Comparison of ENCODE assay signal across 8 cellular contexts in the genomic region with DNA sequence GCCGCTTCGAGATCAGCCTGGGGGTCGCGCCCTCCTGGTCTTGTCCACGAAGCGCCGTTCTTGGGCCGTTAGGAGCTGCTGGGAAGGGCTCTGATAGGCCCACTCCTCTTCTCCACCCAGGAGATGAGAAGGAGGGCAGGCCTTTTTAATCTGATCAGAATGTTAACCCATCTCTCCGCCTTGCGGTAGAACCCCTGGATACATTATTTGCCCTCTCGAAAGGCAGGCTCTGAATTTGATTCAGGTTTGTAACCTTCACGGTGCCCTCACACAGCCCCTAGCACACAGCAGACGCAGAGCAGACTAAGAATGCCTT. TPM values are rescaled to one million over a fixed set of nuclear protein-coding genes. Genes with fewer than 3 reads are reported as not detected.
DNase-seq lines count a peak whose midpoint lies in the region; ATAC-seq and TF ChIP-seq lines count a peak whose summit lies in the region.

A gene (plus strand): TSS at position 43 of the 316 bp plus-strand sequence. CDS start 9,741 bp downstream, outside the sequence.

- H3K36me3 ChIP-seq in BJ (ENCODE audit: control insufficient read depth, insufficient read depth, low read length) (no peaks in the 10 kb centered on the region), OCI-LY1 (ENCODE audit: insufficient read depth, low read length) (no peaks in the 10 kb centered on the region)

- peaks cover 3% of the 10 kb centered on the region for H3K36me3 Mint-ChIP-seq in effector memory CD8-positive, alpha-beta T cell (ENCODE audit: insufficient read depth)
- H3K36me3 Mint-ChIP-seq in natural killer cell: peaks cover 1% of the 10 kb centered on the region

- no peak for ATAC-seq in effector memory CD8-positive, alpha-beta T cell (replicated peaks)
- ATAC-seq in natural killer cell (no peak), HG02610 (IDR thresholded peaks at IDR 0.05; ENCODE audit: unreplicated experiment) (no peak)

- H3K79me2 ChIP-seq in OCI-LY1 (ENCODE audit: insufficient read depth, low read length): no peaks in the 10 kb centered on the region

- POLR2A ChIA-PET in BJ (lab: Charles Lee): interaction anchor here (0.9 kb wide), 1 partner anchor 438 kb away, joined by 3 read pairs; no protein-coding TSS in a partner anchor

- H3F3A ChIP-seq in OCI-LY1 (ENCODE audit: insufficient read depth, low read length): no peaks in the 10 kb centered on the region

- peak within 1 kb of the TSS; percentile 63 for H3K4me3 ChIP-seq in BJ (ENCODE audit: low read depth, low read length)
- peak within 1 kb of the TSS; percentile 58 for H3K4me3 ChIP-seq in OCI-LY1 (ENCODE audit: low read depth, low read length, poor library complexity, severe bottlenecking)

- H3K27ac ChIP-seq in OCI-LY1 (ENCODE audit: low read depth, low read length, poor library complexity, severe bottlenecking): no peak within 1 kb of the TSS

- H3K4me2 ChIP-seq in OCI-LY1 (ENCODE audit: low read length): peak within 1 kb of the TSS; percentile 83

- peaks cover 10% of the 10 kb centered on the region for H3K4me1 ChIP-seq in OCI-LY1 (ENCODE audit: insufficient read depth, low read length, severe bottlenecking)

- H3K4me1 Mint-ChIP-seq in effector memory CD8-positive, alpha-beta T cell (ENCODE audit: low read depth in 2 of 2): peaks cover 3 to 6% of the 10 kb centered on the region in 2 donors
- peaks cover 16% of the 10 kb centered on the region in 2 donors for H3K4me1 Mint-ChIP-seq in natural killer cell

- no peaks in the 10 kb centered on the region for H3K9me2 ChIP-seq in OCI-LY1 (ENCODE audit: low read depth, low read length)

- H3K9ac ChIP-seq in OCI-LY1 (ENCODE audit: low read length): peak within 1 kb of the TSS; percentile 67

- H3K27me3 Mint-ChIP-seq in effector memory CD8-positive, alpha-beta T cell: peaks cover 0 to 6% of the 10 kb centered on the region in 2 donors
- peaks cover 0 to 14% of the 10 kb centered on the region in 2 donors for H3K27me3 Mint-ChIP-seq in natural killer cell (ENCODE audit: low read depth in 2 of 2)

- CTCF ChIA-PET in BJ (lab: Yijun Ruan, JAX): interaction anchor here (0.5 to 2.6 kb wide), 54 partner anchors 8 to 596 kb away, joined by 3 to 19 read pairs (median 4); a partner anchor contains a TSS

- no peak for DNase-seq in BJ (ENCODE audit: low read depth)
- peak in 1 of 3 experiments; percentile 2 for DNase-seq in effector memory CD8-positive, alpha-beta T cell
- no peak for DNase-seq in natural killer cell
- DNase-seq in DMS79 treated with DMSO at 0.1 percent for 48 hours (lab: John Stamatoyannopoulos, UW): no peak
- DNase-seq in NCI-H1436 treated with DMSO at 0.1 percent for 48 hours (lab: John Stamatoyannopoulos, UW): no peak
- no peak for DNase-seq in stimulated activated naive CD4-positive, alpha-beta T cell treated with Interleukin-2 at 50 U/mL for 16 hours (lab: John Stamatoyannopoulos, UW)

- no peaks in the 10 kb centered on the region for H3K9me3 Mint-ChIP-seq in effector memory CD8-positive, alpha-beta T cell
- no peaks in the 10 kb centered on the region for H3K9me3 Mint-ChIP-seq in natural killer cell

- intact Hi-C loops in natural killer cell (cut with micrococcal nuclease): loop anchor here (1.0 to 10.0 kb wide), 6 partner anchors 160 to 437 kb away; no protein-coding TSS in a partner anchor

- no peaks in the 10 kb centered on the region for H3K9me3 ChIP-seq in OCI-LY1 (ENCODE audit: low read length)

- H3K27ac Mint-ChIP-seq in effector memory CD8-positive, alpha-beta T cell: peak within 1 kb of the TSS; percentile 93 to 95
- H3K27ac Mint-ChIP-seq in natural killer cell: peak within 1 kb of the TSS; percentile 94 to 96

- TF ChIP-seq CTCF in BJ (IDR thresholded peaks at IDR 0.05; ENCODE audit: insufficient read depth, low read depth, low read length) (no peak), OCI-LY1 (IDR thresholded peaks at IDR 0.05; ENCODE audit: low read length) (no peak), natural killer cell (IDR thresholded peaks at IDR 0.05) (no peak)

- H2AFZ ChIP-seq in OCI-LY1 (ENCODE audit: low read length): peak within 1 kb of the TSS; percentile 13; the same call in 1 of the 2 replicates

- no peaks in the 10 kb centered on the region for H3K27me3 ChIP-seq in BJ (ENCODE audit: control insufficient read depth, insufficient read depth, low read length)
- no peaks in the 10 kb centered on the region for H3K27me3 ChIP-seq in OCI-LY1 (ENCODE audit: insufficient read depth, low read length)

- peak within 1 kb of the TSS; percentile 87 to 89 for H3K4me3 Mint-ChIP-seq in effector memory CD8-positive, alpha-beta T cell
- peak within 1 kb of the TSS; percentile 94 for H3K4me3 Mint-ChIP-seq in natural killer cell

- H4K20me1 ChIP-seq in OCI-LY1 (ENCODE audit: insufficient read depth, low read length): no peaks in the 10 kb centered on the region

RNA-seq across cellular contexts. Expression of the gene that starts here (rescaled TPM):
- not detected in 2 replicates for polyA plus RNA-seq in BJ (2011; rRNA removed)
- not detected in 2 replicates for polyA minus RNA-seq in BJ (2011; rRNA and poly(A)+ RNA removed)
- under 1 TPM in 1 of 3 donors, not detected in 2; 0.12 TPM for total RNA-seq in natural killer cell
